8 cellular contexts compared by ENCODE assay signal in genomic region chr11:78762105-78762504, GRCh38.
"Had no signal": no experiment of that assay in that cellular context is flagged by ENCODE, and none has a peak within 500 bp of the region (broad histone marks: within the 10 kb centered on the region; RNA-seq: fewer than 3 reads in every experiment).

No MANE protein-coding gene starts in this region.

- H3K4me1 ChIP-seq: HAP-1 had no signal

- ATAC-seq: HCT116 had no signal

- H3K27ac Mint-ChIP-seq: HFFc6 had no signal

- H3K4me3 ChIP-seq: GM23248, HAP-1 had no signal

- H3K4me3 Mint-ChIP-seq: HFFc6 had no signal

- H3K9me3 Mint-ChIP-seq: HFFc6 had no signal

- H3K36me3 ChIP-seq: HAP-1 had no signal

- H3K9me3 ChIP-seq: HAP-1 had no signal

- DNase-seq: GM23248, GOT3, H7, HFFc6, IMR-90 had no signal

- H3K27ac ChIP-seq: GM23248, HL-60 had no signal
